ENCODE assay signal across 16 cellular contexts in the genomic region with DNA sequence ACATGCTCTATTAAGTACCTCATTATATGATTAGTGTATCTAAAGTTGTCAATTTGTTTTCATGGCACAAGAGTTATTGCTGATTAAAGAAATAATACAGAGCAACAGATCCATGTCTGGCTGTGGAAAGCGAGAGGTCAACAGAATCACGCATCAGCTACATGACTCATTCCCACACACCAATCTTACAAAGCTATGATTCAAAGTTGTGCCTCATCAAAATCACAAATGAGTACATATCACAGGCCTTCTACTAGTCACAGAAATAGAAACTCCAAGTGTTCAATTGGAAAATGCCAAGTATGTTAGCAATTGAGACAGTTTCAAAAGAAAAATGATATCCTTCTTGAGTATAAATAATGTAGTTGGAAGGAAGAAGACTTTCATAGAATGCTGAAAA. TPM values are rescaled to one million over a fixed set of nuclear protein-coding genes. Genes with fewer than 3 reads are reported as not detected.
DNase-seq lines count a peak whose midpoint lies in the region; ATAC-seq, FAIRE-seq and TF ChIP-seq lines count a peak whose summit lies in the region.
"Had no signal": no experiment of that assay in that cellular context is flagged by ENCODE, and none has a peak within 500 bp of the region (broad histone marks: within the 10 kb centered on the region; RNA-seq: fewer than 3 reads in every experiment).

No MANE protein-coding gene starts in this region.

- DNase-seq in Daoy (ENCODE audit: low read depth) (peak; percentile 1), RWPE1 (ENCODE audit: low spot score) (peak; percentile 23), fibroblast of mammary gland (ENCODE audit: low read depth) (peak; percentile 85), psoas muscle (no peak), T-helper 2 cell (no peak), pancreas (no peak)
- no peak for DNase-seq in activated effector memory CD4-positive, alpha-beta T cell treated with anti-CD3 and anti-CD28 coated beads, Interleukin-2, amount 50 U/mL, for 16 hours
- DNase-seq: activated CD4-positive, CD25-positive, alpha-beta regulatory T cell; activated CD8-positive, alpha-beta memory T cell treated with anti-CD3 and anti-CD28 coated beads, Interleukin-2, amount 10 ng/mL, durations not matched to agents 7 days and 5 days; DMS53; H7; KBM-7; NCI-H1417; NCI-H510A had no signal

- H3K36me3 ChIP-seq in psoas muscle (ENCODE audit: insufficient read depth in 1 of 2, low read depth in 1 of 2) (no peaks in the 10 kb centered on the region), pancreas (no peaks in the 10 kb centered on the region)

- WGBS in psoas muscle, 3 donors = 38 to 61% (median 52%) methylated on average over 2 of the region's 2 CpGs
- 64 to 80% methylated on average over 2 of the region's 2 CpGs for WGBS in pancreas, 2 donors

- no peak for FAIRE-seq in pancreas (lab: Jason Lieb, UNC)

- no peak overlapping the region for H3K4me3 ChIP-seq in fibroblast of mammary gland (ENCODE audit: control insufficient read depth, low read depth, low read length)
- H3K4me3 ChIP-seq in psoas muscle = no peak overlapping the region
- no peak overlapping the region for H3K4me3 ChIP-seq in pancreas

- intact Hi-C loops in psoas muscle (cut with DNase I) (no loop called here), pancreas (cut with DNase I) (no loop called here)

- CTCF ChIA-PET in RWPE1 (lab: Yijun Ruan, JAX) = no interaction called here

- POLR2A ChIA-PET in RWPE1 (lab: Yijun Ruan, JAX; ENCODE audit: low non-redundant PET) = no interaction called here

- H3K4me1 ChIP-seq in psoas muscle (peaks cover 18% of the 10 kb centered on the region), pancreas (no peaks in the 10 kb centered on the region)

- no peak overlapping the region for H3K27ac ChIP-seq in RWPE1
- peak overlapping the region; percentile 68 for H3K27ac ChIP-seq in psoas muscle
- no peak overlapping the region for H3K27ac ChIP-seq in pancreas

- H3K9me3 ChIP-seq in psoas muscle = no peaks in the 10 kb centered on the region
- H3K9me3 ChIP-seq in pancreas = no peaks in the 10 kb centered on the region

- TF ChIP-seq CTCF in RWPE1 (conservative IDR thresholded peaks at IDR 0.05; ENCODE audit: low read depth) = no peak
- no peak for TF ChIP-seq CTCF in fibroblast of mammary gland (conservative IDR thresholded peaks at IDR 0.05; ENCODE audit: control insufficient read depth, insufficient read depth, low read depth, low read length)
- no peak for TF ChIP-seq CTCF in psoas muscle (IDR thresholded peaks at IDR 0.05)
- no peak for TF ChIP-seq CTCF in pancreas (IDR thresholded peaks at IDR 0.05)

- ATAC-seq in psoas muscle (peak; percentile 84 to 98 (median 91)), HG02759 (IDR thresholded peaks at IDR 0.05; ENCODE audit: unreplicated experiment) (no peak), pancreas (no peak)
- ATAC-seq: activated CD8-positive, alpha-beta memory T cell treated with anti-CD3 and anti-CD28 coated beads, Interleukin-2, amount 10 ng/mL, durations not matched to agents 7 days and 5 days had no signal

- H3K27me3 ChIP-seq in psoas muscle (ENCODE audit: insufficient read depth in 3 of 3, low read length in 2 of 3) = no peaks in the 10 kb centered on the region
- H3K27me3 ChIP-seq in pancreas = peaks cover 0 to 6% (median 0%) of the 10 kb centered on the region in 4 donors

RNA-seq across cellular contexts. Expression of gene NKAIN2, which starts 57.8 kb away (rescaled TPM):
- total RNA-seq in Daoy (2014; rRNA removed; shearing (Covaris generic)) = not detected in 2 replicates
- total RNA-seq in psoas muscle (10 to 100 TPM in 1 of 4 donors, 1 to 10 TPM in 2, under 1 TPM in 1; 0.65 to 13.5 (median 4.0) TPM), pancreas (under 1 TPM in 1 of 6 donors, not detected in 5; 0.09 TPM)
- polyA plus RNA-seq in psoas muscle (1 to 10 TPM in 1 of 3 donors, under 1 TPM in 2; 0.08 to 1.1 (median 0.69) TPM), pancreas (under 1 TPM in 1 of 2 donors, not detected in 1; 0.02 TPM)
- total RNA-seq: activated CD8-positive, alpha-beta memory T cell treated with anti-CD3 and anti-CD28 coated beads, Interleukin-2, amount 10 ng/mL, durations not matched to agents 7 days and 5 days had no signal
- polyA plus RNA-seq: BJ had no signal

Comparison
In these comparisons a context has a peak if more than half of its experiments do, and no peak if none do; other contexts are left out.
1. DNase-seq: peak in Daoy (single experiment), RWPE1 (single experiment) and fibroblast of mammary gland (single experiment); none in psoas muscle (0 of 2), T-helper 2 cell (0 of 5), activated effector memory CD4-positive, alpha-beta T cell treated with anti-CD3 and anti-CD28 coated beads, Interleukin-2, amount 50 U/mL, for 16 hours (single experiment) and pancreas (0 of 6).
2. ATAC-seq: peak in psoas muscle (4 of 4); none in HG02759 (single experiment) and pancreas (0 of 4).